Comparison of ENCODE assay signal across 8 cellular contexts in the genomic region with DNA sequence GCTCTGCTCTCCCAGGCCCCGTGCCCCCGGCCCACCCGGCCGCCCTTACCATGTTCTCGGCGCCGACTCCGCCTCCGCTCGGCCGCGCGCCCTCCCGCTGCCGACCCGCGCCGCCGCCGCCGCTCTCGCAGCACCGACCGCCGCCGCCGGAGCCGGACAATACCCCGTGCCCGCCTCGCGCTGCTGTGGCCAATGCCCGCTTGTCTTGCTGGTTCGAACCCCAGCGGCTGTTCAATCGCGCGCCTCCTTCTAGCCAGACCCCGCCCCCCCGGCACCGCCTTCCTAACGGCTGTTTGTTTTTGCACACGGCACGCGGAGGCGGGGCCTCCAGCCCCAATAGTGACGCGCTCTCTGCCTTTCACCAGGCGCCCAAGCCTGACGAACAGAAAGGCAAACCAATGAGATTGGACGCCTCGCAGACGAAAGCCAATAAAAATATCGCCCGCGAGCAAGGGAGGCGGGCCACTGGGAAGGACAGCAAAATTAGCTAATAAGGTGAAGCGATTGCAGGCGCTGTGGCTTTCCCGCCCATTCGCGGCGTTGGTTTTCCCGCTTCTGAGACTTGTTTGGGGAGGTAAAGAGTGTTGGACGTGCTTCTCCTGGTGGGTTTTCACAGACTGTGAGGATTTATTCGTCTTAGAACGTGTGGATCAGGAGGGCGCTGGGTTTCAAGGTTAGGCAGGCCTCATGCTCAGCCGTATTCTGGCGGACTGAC. TPM values are rescaled to one million over a fixed set of nuclear protein-coding genes. Genes with fewer than 3 reads are reported as not detected.
DNase-seq lines count a peak whose midpoint lies in the region; ATAC-seq and TF ChIP-seq lines count a peak whose summit lies in the region.

A gene (minus strand): TSS at position 168 of the 715 bp plus-strand sequence. CDS start 116 bp downstream, at position 52.

- CTCF ChIA-PET in activated CD4-positive, alpha-beta T cell treated with anti-CD3 and anti-CD28 coated beads, Interleukin-2, amount 10 ng/mL, durations not matched to agents 7 days and 5 days (lab: Charles Lee), result interaction anchor here (0.6 to 4.1 kb wide), 35 partner anchors 9 to 611 kb away, joined by 3 to 14 read pairs (median 4); a partner anchor contains a TSS

- H3K27ac ChIP-seq in BLaER1 (peak within 1 kb of the TSS; percentile 97), coronary artery (peak within 1 kb of the TSS; percentile 93 to 99), layer of hippocampus (ENCODE audit: low read depth, low read length) (peak within 1 kb of the TSS; percentile 94)

- peak within 1 kb of the TSS; percentile 81 for H3K4me3 ChIP-seq in BLaER1
- H3K4me3 ChIP-seq in coronary artery, result peak within 1 kb of the TSS; percentile 93

- POLR2A ChIA-PET in activated CD4-positive, alpha-beta T cell treated with anti-CD3 and anti-CD28 coated beads, Interleukin-2, amount 10 ng/mL, durations not matched to agents 7 days and 5 days (lab: Charles Lee), result interaction anchor here (0.6 to 1.3 kb wide), 6 partner anchors 37 to 241 kb away, joined by 3 to 4 read pairs (median 3); a partner anchor contains a TSS

- ATAC-seq in GM19328 (IDR thresholded peaks at IDR 0.05; ENCODE audit: unreplicated experiment) (peak; percentile 83), HG03520 (IDR thresholded peaks at IDR 0.05; ENCODE audit: unreplicated experiment) (peak; percentile 77)

- H3K9me3 Mint-ChIP-seq in activated CD4-positive, alpha-beta T cell treated with anti-CD3 and anti-CD28 coated beads, Interleukin-2, amount 10 ng/mL, durations not matched to agents 7 days and 5 days, result no peaks in the 10 kb centered on the region

- H3K4me1 Mint-ChIP-seq in activated CD4-positive, alpha-beta T cell treated with anti-CD3 and anti-CD28 coated beads, Interleukin-2, amount 10 ng/mL, durations not matched to agents 7 days and 5 days, result peaks cover 35% of the 10 kb centered on the region

- peaks cover 33% of the 10 kb centered on the region for H3K4me1 ChIP-seq in BLaER1

- H3K36me3 Mint-ChIP-seq in activated CD4-positive, alpha-beta T cell treated with anti-CD3 and anti-CD28 coated beads, Interleukin-2, amount 10 ng/mL, durations not matched to agents 7 days and 5 days (ENCODE audit: low read depth), result peaks cover 18% of the 10 kb centered on the region

- DNase-seq in NCI-H69 (lab: John Stamatoyannopoulos, UW) (peak; percentile 100), coronary artery (ENCODE audit: low spot score) (peak; percentile 100)
- DNase-seq in activated CD4-positive, alpha-beta T cell treated with anti-CD3 and anti-CD28 coated beads, Interleukin-2, amount 10 ng/mL, durations not matched to agents 7 days and 5 days, result peak; percentile 100
- DNase-seq in stimulated activated CD4-positive, alpha-beta T cell treated with anti-CD3 and anti-CD28 coated beads, Interleukin-1b, Interleukin-23, amount 100 ng/mL, for 4 hours (ENCODE audit: low read depth in 2 of 2), result peak; percentile 100

- peak within 1 kb of the TSS; percentile 99 for H3K27ac Mint-ChIP-seq in activated CD4-positive, alpha-beta T cell treated with anti-CD3 and anti-CD28 coated beads, Interleukin-2, amount 10 ng/mL, durations not matched to agents 7 days and 5 days

- peak within 1 kb of the TSS; percentile 97 for H3K9ac ChIP-seq in BLaER1

- peak within 1 kb of the TSS; percentile 83 for H3K4me2 ChIP-seq in BLaER1

- peak within 1 kb of the TSS; percentile 91 for H3K4me3 Mint-ChIP-seq in activated CD4-positive, alpha-beta T cell treated with anti-CD3 and anti-CD28 coated beads, Interleukin-2, amount 10 ng/mL, durations not matched to agents 7 days and 5 days

- peaks cover 46% of the 10 kb centered on the region for H4K20me1 ChIP-seq in BLaER1

- no peaks in the 10 kb centered on the region for H3K27me3 Mint-ChIP-seq in activated CD4-positive, alpha-beta T cell treated with anti-CD3 and anti-CD28 coated beads, Interleukin-2, amount 10 ng/mL, durations not matched to agents 7 days and 5 days

- no peaks in the 10 kb centered on the region for H3K9me3 ChIP-seq in BLaER1

- H3K27me3 ChIP-seq in BLaER1 (no peaks in the 10 kb centered on the region), layer of hippocampus (ENCODE audit: control insufficient read depth, insufficient read depth, low read length) (no peaks in the 10 kb centered on the region)

- TF ChIP-seq CTCF in coronary artery (IDR thresholded peaks at IDR 0.05), result no peak

- H3K36me3 ChIP-seq in BLaER1, result peaks cover 11% of the 10 kb centered on the region; the same call in 1 of the 2 replicates

RNA-seq across cellular contexts. Expression of the gene that starts here (rescaled TPM):
- total RNA-seq in activated CD4-positive, alpha-beta T cell treated with anti-CD3 and anti-CD28 coated beads, Interleukin-2, amount 10 ng/mL, durations not matched to agents 7 days and 5 days, result 100 to 1,000 TPM; 327 to 404 TPM

Comparison
In these comparisons a context has a peak if more than half of its experiments do, and no peak if none do; other contexts are left out.
1. Peak in every context shown above with its lines: DNase-seq, ATAC-seq, H3K4me3 ChIP-seq and H3K27ac ChIP-seq.